ENCODE assay signal across 1 cellular context in the genomic region with DNA sequence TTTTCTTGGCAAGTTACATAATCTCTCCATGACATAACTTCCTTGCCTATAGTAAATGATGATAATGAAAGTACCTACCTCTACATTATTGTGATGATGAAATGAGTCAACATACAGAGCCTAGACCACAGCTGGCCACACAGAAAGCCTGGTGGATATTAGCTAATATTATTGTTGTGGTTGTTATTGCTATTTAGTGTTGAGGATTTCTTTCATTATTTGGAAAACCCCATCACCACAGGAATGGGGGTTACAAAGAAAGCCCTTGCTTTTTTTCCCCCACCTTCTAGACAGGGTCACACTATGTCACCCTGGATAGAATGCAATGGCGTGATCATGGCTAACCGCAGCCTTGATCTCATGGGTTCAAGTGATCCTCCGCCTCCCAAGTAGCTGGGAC.
TF ChIP-seq lines count a peak whose summit lies in the region.

No MANE protein-coding gene starts in this region.

TF ChIP-seq in WTC11, 78 proteins besides CTCF, POLR2A, EP300 and RAD21 (continued from another document):
- TF ChIP-seq, protein P1, sequence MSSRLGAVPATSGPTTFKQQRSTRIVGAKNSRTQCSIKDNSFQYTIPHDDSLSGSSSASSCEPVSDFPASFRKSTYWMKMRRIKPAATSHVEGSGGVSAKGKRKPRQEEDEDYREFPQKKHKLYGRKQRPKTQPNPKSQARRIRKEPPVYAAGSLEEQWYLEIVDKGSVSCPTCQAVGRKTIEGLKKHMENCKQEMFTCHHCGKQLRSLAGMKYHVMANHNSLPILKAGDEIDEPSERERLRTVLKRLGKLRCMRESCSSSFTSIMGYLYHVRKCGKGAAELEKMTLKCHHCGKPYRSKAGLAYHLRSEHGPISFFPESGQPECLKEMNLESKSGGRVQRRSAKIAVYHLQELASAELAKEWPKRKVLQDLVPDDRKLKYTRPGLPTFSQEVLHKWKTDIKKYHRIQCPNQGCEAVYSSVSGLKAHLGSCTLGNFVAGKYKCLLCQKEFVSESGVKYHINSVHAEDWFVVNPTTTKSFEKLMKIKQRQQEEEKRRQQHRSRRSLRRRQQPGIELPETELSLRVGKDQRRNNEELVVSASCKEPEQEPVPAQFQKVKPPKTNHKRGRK (CRISPR knock-in tag; IDR thresholded peaks at IDR 0.05; ENCODE audit: borderline replicate concordance): no peak
- TF ChIP-seq RELA (CRISPR knock-in tag; IDR thresholded peaks at IDR 0.05; ENCODE audit: borderline replicate concordance) (no peak), SOX15 (CRISPR knock-in tag; IDR thresholded peaks at IDR 0.05) (no peak)
